In genomic region chr1:214640431-214641213, GRCh38 we compare ENCODE assay signal across 18 cellular contexts.
"Had no signal": no experiment of that assay in that cellular context is flagged by ENCODE, and none has a peak within 500 bp of the region (broad histone marks: within the 10 kb centered on the region; RNA-seq: fewer than 3 reads in every experiment).

No MANE protein-coding gene starts in this region.

- H3K27ac ChIP-seq: colonic mucosa, esophagus squamous epithelium, upper lobe of left lung, WERI-Rb-1 had no signal

- H3K4me1 ChIP-seq: colonic mucosa, esophagus squamous epithelium had no signal

- H3K9me3 ChIP-seq: colonic mucosa, esophagus squamous epithelium, upper lobe of left lung had no signal

- H3K36me3 ChIP-seq: colonic mucosa, upper lobe of left lung had no signal

- H3K27me3 ChIP-seq: colonic mucosa, esophagus squamous epithelium, upper lobe of left lung had no signal

- H3K4me1 Mint-ChIP-seq: nephron had no signal

- H3K4me3 ChIP-seq: colonic mucosa, esophagus squamous epithelium, skin epidermis, upper lobe of left lung had no signal

- H3K9me3 Mint-ChIP-seq: activated T-helper 2 cell treated with anti-CD3 and anti-CD28 coated beads, Interferon-gamma antibody, Interleukin-2, Interleukin-4, amounts not matched to agents 10 μg/mL and 5 μg/mL and 100 μg/mL, durations not matched to agents 14 hours and 24 hours and 36 hours; nephron had no signal

- H3K27ac Mint-ChIP-seq: activated T-helper 2 cell treated with anti-CD3 and anti-CD28 coated beads, Interferon-gamma antibody, Interleukin-2, Interleukin-4, amounts not matched to agents 10 μg/mL and 5 μg/mL and 100 μg/mL, durations not matched to agents 14 hours and 24 hours and 36 hours; nephron had no signal

- H3K4me3 Mint-ChIP-seq: nephron had no signal

- ATAC-seq: SK-N-SH treated with all-trans-retinoic acid at 6 μM for 48 hours had no signal

- DNase-seq: activated naive CD4-positive, alpha-beta T cell treated with anti-CD3 and anti-CD28 coated beads, Interleukin-2, amount 50 U/mL, for 16 hours; amniotic stem cell; caudate nucleus; colonic mucosa; esophagus squamous epithelium; glutamatergic neuron; kidney glomerular epithelial cell; mesenchymal stem cell; nucleus accumbens; stimulated activated CD4-positive, alpha-beta T cell treated with anti-CD3 and anti-CD28 coated beads, Interleukin-15, amount 100 ng/mL, for 24 hours; stimulated activated CD4-positive, alpha-beta T cell treated with anti-CD3 and anti-CD28 coated beads, Interleukin-4, amount 100 ng/mL, for 24 hours; substantia nigra; upper lobe of left lung; WERI-Rb-1 had no signal
